ENCODE assay signal across 8 cellular contexts in the genomic region with DNA sequence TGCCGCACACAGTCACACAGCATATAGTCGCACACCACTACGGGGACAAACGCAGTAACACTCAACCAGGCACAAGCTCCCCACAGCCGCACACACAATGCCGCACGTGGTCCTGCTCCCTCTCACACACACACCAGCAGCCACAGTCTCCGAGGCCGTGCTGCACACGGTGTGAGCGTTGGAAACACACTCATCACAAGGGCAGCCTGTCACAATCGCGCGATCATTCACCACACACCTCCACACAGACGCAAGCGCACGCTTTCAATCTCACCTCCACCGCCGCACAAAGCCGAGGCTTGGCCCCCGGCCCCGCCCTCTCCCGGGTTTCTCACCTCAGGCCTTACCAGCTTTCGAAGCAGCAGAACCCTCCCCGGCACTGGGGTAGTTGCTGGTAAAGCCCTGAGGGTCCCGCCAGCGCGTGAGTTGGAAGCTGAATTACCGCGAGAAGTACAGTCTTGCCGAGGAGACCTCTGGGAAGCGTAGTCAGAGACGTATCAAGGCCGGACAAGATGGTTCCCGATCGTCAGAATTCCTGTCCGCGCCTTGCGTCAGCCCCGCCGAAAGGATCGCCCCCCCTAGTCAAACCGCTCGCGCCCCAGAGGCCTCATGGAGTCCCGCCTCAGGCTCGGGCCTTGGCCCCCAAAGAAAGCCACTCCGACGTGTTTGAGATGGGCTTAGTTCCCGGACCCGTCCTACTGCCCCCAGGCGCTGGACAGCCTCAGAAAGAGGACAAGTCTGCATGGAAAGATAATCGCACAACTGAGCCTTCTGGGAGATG. TPM values are rescaled to one million over a fixed set of nuclear protein-coding genes. Genes with fewer than 3 reads are reported as not detected.
DNase-seq lines count a peak whose midpoint lies in the region; ATAC-seq and TF ChIP-seq lines count a peak whose summit lies in the region.

ZNF566 (minus strand) TSS at position 423 of the 781 bp plus-strand sequence. CDS start 13,004 bp downstream, outside the sequence.

- DNase-seq in D341Med (ENCODE audit: low spot score) (peak; percentile 93), activated T-cell treated with anti-CD3 and anti-CD28 coated beads for 4 hours (peak; percentile 87), epithelial cell of esophagus (ENCODE audit: low read depth) (peak; percentile 98), middle frontal gyrus (ENCODE audit: extremely low spot score, low spot score) (peak; percentile 91)
- peak; percentile 78 to 84 for DNase-seq in stimulated activated CD8-positive, alpha-beta memory T cell treated with anti-CD3 and anti-CD28 coated beads, Interleukin-2, amount 100 ng/mL, for 1 hour (ENCODE audit: low read depth in 2 of 2)

- TF ChIP-seq CTCF in OCI-LY1 (IDR thresholded peaks at IDR 0.05; ENCODE audit: low read length) (no peak), epithelial cell of esophagus (IDR thresholded peaks at IDR 0.05; ENCODE audit: insufficient read depth, low read depth, low read length, missing control alignments) (no peak)

- H3K79me2 ChIP-seq in OCI-LY1 (ENCODE audit: insufficient read depth, low read length): peaks cover 7% of the 10 kb centered on the region; the same call in 1 of the 2 replicates

- H3K27me3 ChIP-seq in HUES64 (ENCODE audit: insufficient read depth, low read length) (no peaks in the 10 kb centered on the region), OCI-LY1 (ENCODE audit: insufficient read depth, low read length) (no peaks in the 10 kb centered on the region)

- no peaks in the 10 kb centered on the region for H3K9me2 ChIP-seq in OCI-LY1 (ENCODE audit: low read depth, low read length)

- 0 out of 2 replicates have a peak within 1 kb of the TSS, but pooled peaks have one; percentile 37 for H2AFZ ChIP-seq in OCI-LY1 (ENCODE audit: low read length)

- peak within 1 kb of the TSS; percentile 66 for H3K4me2 ChIP-seq in OCI-LY1 (ENCODE audit: low read length)

- peak within 1 kb of the TSS; percentile 90 for H3K27ac ChIP-seq in HUES64 (ENCODE audit: low read depth, low read length)
- peak within 1 kb of the TSS; percentile 89 for H3K27ac ChIP-seq in OCI-LY1 (ENCODE audit: low read depth, low read length, poor library complexity, severe bottlenecking)

- ATAC-seq in GM21447 (IDR thresholded peaks at IDR 0.05; ENCODE audit: unreplicated experiment): peak; percentile 94

- under 1% methylated on average over 53 of the region's 53 CpGs for WGBS in HUES64

- H3K9ac ChIP-seq in HUES64 (ENCODE audit: low read depth, low read length): peak within 1 kb of the TSS; percentile 94
- peak within 1 kb of the TSS; percentile 83 for H3K9ac ChIP-seq in OCI-LY1 (ENCODE audit: low read length)

- no peaks in the 10 kb centered on the region for H4K20me1 ChIP-seq in OCI-LY1 (ENCODE audit: insufficient read depth, low read length)

- 0 out of 2 replicates have a peak, but pooled peaks cover 6% of the 10 kb centered on the region for H3F3A ChIP-seq in OCI-LY1 (ENCODE audit: insufficient read depth, low read length)

- H3K4me1 ChIP-seq in HUES64 (ENCODE audit: insufficient read depth, low read length) (no peaks in the 10 kb centered on the region), OCI-LY1 (ENCODE audit: insufficient read depth, low read length, severe bottlenecking) (peaks cover 30% of the 10 kb centered on the region)

- H3K9me3 ChIP-seq in HUES64 (ENCODE audit: insufficient read depth, low read depth, low read length) (peaks cover 9% of the 10 kb centered on the region), OCI-LY1 (ENCODE audit: low read length) (no peaks in the 10 kb centered on the region)

- H3K36me3 ChIP-seq in HUES64 (ENCODE audit: insufficient read depth, low read length): no peaks in the 10 kb centered on the region
- peaks cover 7% of the 10 kb centered on the region; the same call in 1 of the 2 replicates for H3K36me3 ChIP-seq in OCI-LY1 (ENCODE audit: insufficient read depth, low read length)

- peak within 1 kb of the TSS; percentile 74 for H3K4me3 ChIP-seq in HUES64 (ENCODE audit: low read length)
- peak within 1 kb of the TSS; percentile 71 for H3K4me3 ChIP-seq in OCI-LY1 (ENCODE audit: low read depth, low read length, poor library complexity, severe bottlenecking)
- H3K4me3 ChIP-seq in epithelial cell of esophagus (ENCODE audit: low read length): peak within 1 kb of the TSS; percentile 95

RNA-seq across cellular contexts. Expression of gene ZNF566, which starts in this region (rescaled TPM):
- polyA plus RNA-seq in HUES64 (2013, experiment 1 of 2): 10.0 TPM
- polyA plus RNA-seq in HUES64 (2013, experiment 2 of 2): 9.6 TPM

Comparison
In these comparisons a context has a peak if more than half of its experiments do, and no peak if none do; other contexts are left out.
1. Peak in every context shown above with its lines: DNase-seq, ATAC-seq, H3K4me3 ChIP-seq and H3K27ac ChIP-seq.